ENCODE assay signal across 8 cellular contexts in genomic region chr10:86970152-86970886, GRCh38. TPM values are rescaled to one million over a fixed set of nuclear protein-coding genes. Genes with fewer than 3 reads are reported as not detected.
DNase-seq lines count a peak whose midpoint lies in the region; ATAC-seq and TF ChIP-seq lines count a peak whose summit lies in the region.

No MANE protein-coding gene starts in this region.

- intact Hi-C loops in activated CD4-positive, alpha-beta T cell treated with anti-CD3 and anti-CD28 coated beads, Interleukin-2, amount 10 ng/mL, durations not matched to agents 24 days and 14 days (cut with micrococcal nuclease), result loop anchor here (2.0 kb wide), 1 partner anchor 124 kb away; the partner anchor contains the start of genes GLUD1 and SHLD2
- intact Hi-C loops in activated B cell treated with CpG ODN at 0.5 μM for 24 hours (cut with micrococcal nuclease), result loop anchor here (2.0 to 5.0 kb wide), 4 partner anchors 448 to 1417 kb away; partner anchors contain the start of genes ATAD1 and WAPL

- H3K9me3 Mint-ChIP-seq in activated CD4-positive, alpha-beta T cell treated with anti-CD3 and anti-CD28 coated beads, Interleukin-2, amount 10 ng/mL, durations not matched to agents 24 days and 14 days, result no peaks in the 10 kb centered on the region
- no peaks in the 10 kb centered on the region for H3K9me3 Mint-ChIP-seq in activated B cell treated with CpG ODN at 0.5 μM for 24 hours
- no peaks in the 10 kb centered on the region for H3K9me3 Mint-ChIP-seq in neural crest cell

- POLR2A ChIA-PET in activated B cell treated with CpG ODN at 0.5 μM for 24 hours (lab: Charles Lee), result interaction anchor here (0.7 to 1.2 kb wide), 9 partner anchors 10 to 1613 kb away, joined by 3 to 23 read pairs (median 3); partner anchors contain the start of genes BMPR1A, GLUD1, RNLS and SHLD2

- no peaks in the 10 kb centered on the region for H3K36me3 Mint-ChIP-seq in activated CD4-positive, alpha-beta T cell treated with anti-CD3 and anti-CD28 coated beads, Interleukin-2, amount 10 ng/mL, durations not matched to agents 24 days and 14 days (ENCODE audit: low read depth)
- no peaks in the 10 kb centered on the region for H3K36me3 Mint-ChIP-seq in activated B cell treated with CpG ODN at 0.5 μM for 24 hours (ENCODE audit: low read depth)
- no peaks in the 10 kb centered on the region for H3K36me3 Mint-ChIP-seq in neural crest cell (ENCODE audit: low read depth)

- H3K27me3 Mint-ChIP-seq in activated CD4-positive, alpha-beta T cell treated with anti-CD3 and anti-CD28 coated beads, Interleukin-2, amount 10 ng/mL, durations not matched to agents 24 days and 14 days, result peaks cover 35% of the 10 kb centered on the region
- H3K27me3 Mint-ChIP-seq in activated B cell treated with CpG ODN at 0.5 μM for 24 hours (peaks cover 4% of the 10 kb centered on the region), neural crest cell (ENCODE audit: low read depth) (peaks cover 20% of the 10 kb centered on the region)

- peak overlapping the region; percentile 42 for H3K27ac Mint-ChIP-seq in activated CD4-positive, alpha-beta T cell treated with anti-CD3 and anti-CD28 coated beads, Interleukin-2, amount 10 ng/mL, durations not matched to agents 24 days and 14 days
- H3K27ac Mint-ChIP-seq in activated B cell treated with CpG ODN at 0.5 μM for 24 hours, result peak overlapping the region; percentile 86
- peak overlapping the region; percentile 86 for H3K27ac Mint-ChIP-seq in neural crest cell (ENCODE audit: unreplicated experiment)

- DNase-seq in activated CD4-positive, alpha-beta T cell treated with anti-CD3 and anti-CD28 coated beads, Interleukin-2, amount 10 ng/mL, durations not matched to agents 24 days and 14 days, result no peak
- no peak for DNase-seq in activated CD4-positive, alpha-beta T cell treated with anti-CD3 and anti-CD28 coated beads for 4 hours
- DNase-seq in activated B cell treated with CpG ODN at 0.5 μM for 24 hours (no peak), fibroblast of the conjunctiva (ENCODE audit: low read depth) (peak; percentile 59), neural crest cell (ENCODE audit: low read depth, low spot score) (no peak), NCI-H2171 (lab: John Stamatoyannopoulos, UW) (no peak), amniotic stem cell (lab: John Stamatoyannopoulos, UW) (no peak)

- no peak for TF ChIP-seq CTCF in activated B cell treated with CpG ODN at 0.5 μM for 24 hours (IDR thresholded peaks at IDR 0.05)
- TF ChIP-seq CTCF in neural crest cell (conservative IDR thresholded peaks at IDR 0.05), result no peak

- H3K4me1 Mint-ChIP-seq in activated CD4-positive, alpha-beta T cell treated with anti-CD3 and anti-CD28 coated beads, Interleukin-2, amount 10 ng/mL, durations not matched to agents 24 days and 14 days, result peaks cover 23% of the 10 kb centered on the region
- H3K4me1 Mint-ChIP-seq in activated B cell treated with CpG ODN at 0.5 μM for 24 hours (peaks cover 37% of the 10 kb centered on the region), neural crest cell (peaks cover 31% of the 10 kb centered on the region)

- CTCF ChIA-PET in activated B cell treated with CpG ODN at 0.5 μM for 24 hours (lab: Charles Lee), result interaction anchor here (1.0 kb wide), 1 partner anchor 31 kb away, joined by 3 read pairs; no protein-coding TSS in a partner anchor

- ATAC-seq in activated B cell treated with CpG ODN at 0.5 μM for 24 hours (ENCODE audit: low read depth) (no peak), GM19351 (IDR thresholded peaks at IDR 0.05; ENCODE audit: unreplicated experiment) (no peak)

- H3K4me3 Mint-ChIP-seq in activated CD4-positive, alpha-beta T cell treated with anti-CD3 and anti-CD28 coated beads, Interleukin-2, amount 10 ng/mL, durations not matched to agents 24 days and 14 days, result peak overlapping the region; percentile 73
- H3K4me3 Mint-ChIP-seq in activated B cell treated with CpG ODN at 0.5 μM for 24 hours (peak overlapping the region; percentile 87), neural crest cell (peak overlapping the region; percentile 90)

RNA-seq across cellular contexts. Expression of gene ADIRF, which starts 2.0 kb away (rescaled TPM):
- total RNA-seq in activated CD4-positive, alpha-beta T cell treated with anti-CD3 and anti-CD28 coated beads, Interleukin-2, amount 10 ng/mL, durations not matched to agents 24 days and 14 days, result not detected in 2 replicates
- 7.9 and 9.5 TPM in 2 replicates for total RNA-seq in activated B cell treated with CpG ODN at 0.5 μM for 24 hours
- not detected in 2 replicates for total RNA-seq in neural crest cell

RNA-seq across cellular contexts. Expression of gene SNCG, which starts 11.9 kb away (rescaled TPM):
- total RNA-seq in activated CD4-positive, alpha-beta T cell treated with anti-CD3 and anti-CD28 coated beads, Interleukin-2, amount 10 ng/mL, durations not matched to agents 24 days and 14 days, result 0.44 TPM in 1 of 2 replicates, not detected in the other
- not detected in 2 replicates for total RNA-seq in activated B cell treated with CpG ODN at 0.5 μM for 24 hours
- 7.8 and 8.2 TPM in 2 replicates for total RNA-seq in neural crest cell

RNA-seq across cellular contexts. Expression of gene MMRN2, which starts 12.9 kb away (rescaled TPM):
- not detected in 2 replicates for total RNA-seq in activated CD4-positive, alpha-beta T cell treated with anti-CD3 and anti-CD28 coated beads, Interleukin-2, amount 10 ng/mL, durations not matched to agents 24 days and 14 days
- total RNA-seq in activated B cell treated with CpG ODN at 0.5 μM for 24 hours (0.27 and 0.29 TPM in 2 replicates), neural crest cell (0.27 and 0.40 TPM in 2 replicates)

RNA-seq across cellular contexts. Expression of gene FAM25A, which starts 49.8 kb away (rescaled TPM):
- not detected in 2 replicates for total RNA-seq in activated CD4-positive, alpha-beta T cell treated with anti-CD3 and anti-CD28 coated beads, Interleukin-2, amount 10 ng/mL, durations not matched to agents 24 days and 14 days
- total RNA-seq in activated B cell treated with CpG ODN at 0.5 μM for 24 hours (not detected in 2 replicates), neural crest cell (not detected in 2 replicates)
